In genomic region chr11:35995872-35996271, GRCh38 we compare ENCODE assay signal across 28 cellular contexts.
"Had no signal": no experiment of that assay in that cellular context is flagged by ENCODE, and none has a peak within 500 bp of the region (broad histone marks: within the 10 kb centered on the region; RNA-seq: fewer than 3 reads in every experiment).

No MANE protein-coding gene starts in this region.

- H3K9me3 ChIP-seq: suprapubic skin, testis, thoracic aorta, thyroid gland, transverse colon, upper lobe of left lung, upper lobe of right lung, uterus had no signal

- H3K27ac ChIP-seq: stomach, suprapubic skin, testis, thoracic aorta, thyroid gland, tibial artery, tibial nerve, transverse colon, upper lobe of left lung, upper lobe of right lung, uterus, vagina had no signal

- H3K36me3 ChIP-seq: stomach, suprapubic skin, thoracic aorta, thyroid gland, tibial artery, tibial nerve, transverse colon, upper lobe of left lung, upper lobe of right lung, uterus, vagina had no signal

- H3K27me3 Mint-ChIP-seq: type B pancreatic cell had no signal

- H3K9me3 Mint-ChIP-seq: stimulated activated effector memory CD8-positive, alpha-beta T cell treated with anti-CD3 and anti-CD28 coated beads, Interleukin-12 subunit alpha, Interleukin-12 subunit beta, amount 100 ng/mL, for 72 hours; stimulated activated memory B cell treated with anti-CD40 and anti-IgM and Interleukin-4, amounts not matched to agents 10 μg/mL and 1 μg/mL and 100 μg/mL, for 72 hours; stimulated activated naive CD8-positive, alpha-beta T cell treated with anti-CD3 and anti-CD28 coated beads, Interleukin-15, amount 100 ng/mL, for 72 hours had no signal

- DNase-seq: stimulated activated CD4-positive, alpha-beta T cell treated with anti-CD3 and anti-CD28 coated beads, Interleukin-2, amount 100 ng/mL, for 48 hours; stimulated activated CD4-positive, alpha-beta T cell treated with anti-CD3 and anti-CD28 coated beads, Interleukin-4, amount 100 ng/mL, for 1 hour; stimulated activated CD4-positive, alpha-beta T cell treated with anti-CD3 and anti-CD28 coated beads, Interleukin-4, amount 100 ng/mL, for 24 hours; stimulated activated CD4-positive, alpha-beta T cell treated with anti-CD3 and anti-CD28 coated beads, Interleukin-4, amount 100 ng/mL, for 4 hours; stimulated activated CD8-positive, alpha-beta memory T cell treated with anti-CD3 and anti-CD28 coated beads, Interleukin-4, amount 100 ng/mL, for 48 hours; stimulated activated naive B cell treated with anti-CD40 and anti-IgM and Interleukin-4, amounts not matched to agents 10 μg/mL and 1 μg/mL and 100 μg/mL, for 72 hours; stimulated activated naive CD4-positive, alpha-beta T cell; stimulated activated naive CD4-positive, alpha-beta T cell treated with Interleukin-2 at 50 U/mL for 16 hours; stimulated activated naive CD8-positive, alpha-beta T cell treated with anti-CD3 and anti-CD28 coated beads, Interleukin-15, amount 100 ng/mL, for 72 hours; stimulated activated naive CD8-positive, alpha-beta T cell treated with anti-CD3 and anti-CD28 coated beads, Interleukin-15, Interleukin-2, amounts not matched to agents 100 U/mL and 50 U/mL, for 24 hours; stomach; substantia nigra; testis; thyroid gland; tibial artery; transverse colon; trophoblast cell; upper lobe of left lung; upper lobe of right lung; uterus had no signal

- H3K36me3 Mint-ChIP-seq: stimulated activated effector memory CD8-positive, alpha-beta T cell treated with anti-CD3 and anti-CD28 coated beads, Interleukin-12 subunit alpha, Interleukin-12 subunit beta, amount 100 ng/mL, for 72 hours; stimulated activated memory B cell treated with anti-CD40 and anti-IgM and Interleukin-4, amounts not matched to agents 10 μg/mL and 1 μg/mL and 100 μg/mL, for 72 hours; stimulated activated naive B cell treated with anti-CD40 and anti-IgM and Interleukin-4, amounts not matched to agents 10 μg/mL and 1 μg/mL and 100 μg/mL, for 72 hours had no signal

- H3K4me3 ChIP-seq: stomach, suprapubic skin, testis, thoracic aorta, thyroid gland, tibial artery, tibial nerve, transverse colon, upper lobe of left lung, upper lobe of right lung, uterus, vagina had no signal

- H3K4me3 Mint-ChIP-seq: stimulated activated effector memory CD8-positive, alpha-beta T cell treated with anti-CD3 and anti-CD28 coated beads, Interleukin-12 subunit alpha, Interleukin-12 subunit beta, amount 100 ng/mL, for 72 hours; stimulated activated memory B cell treated with anti-CD40 and anti-IgM and Interleukin-4, amounts not matched to agents 10 μg/mL and 1 μg/mL and 100 μg/mL, for 72 hours; stimulated activated naive B cell treated with anti-CD40 and anti-IgM and Interleukin-4, amounts not matched to agents 10 μg/mL and 1 μg/mL and 100 μg/mL, for 72 hours; stimulated activated naive CD8-positive, alpha-beta T cell treated with anti-CD3 and anti-CD28 coated beads, Interleukin-15, amount 100 ng/mL, for 72 hours; stimulated activated naive CD8-positive, alpha-beta T cell treated with anti-CD3 and anti-CD28 coated beads, Interleukin-15, Interleukin-2, amounts not matched to agents 100 ng/mL and 50 ng/mL, for 24 hours; type B pancreatic cell had no signal

- H3K4me1 ChIP-seq: testis, thyroid gland, tibial artery, transverse colon, upper lobe of right lung, uterus, vagina had no signal

- H3K4me1 Mint-ChIP-seq: stimulated activated effector memory CD8-positive, alpha-beta T cell treated with anti-CD3 and anti-CD28 coated beads, Interleukin-12 subunit alpha, Interleukin-12 subunit beta, amount 100 ng/mL, for 72 hours; stimulated activated memory B cell treated with anti-CD40 and anti-IgM and Interleukin-4, amounts not matched to agents 10 μg/mL and 1 μg/mL and 100 μg/mL, for 72 hours had no signal

- H3K27ac Mint-ChIP-seq: stimulated activated effector memory CD8-positive, alpha-beta T cell treated with anti-CD3 and anti-CD28 coated beads, Interleukin-12 subunit alpha, Interleukin-12 subunit beta, amount 100 ng/mL, for 72 hours; stimulated activated memory B cell treated with anti-CD40 and anti-IgM and Interleukin-4, amounts not matched to agents 10 μg/mL and 1 μg/mL and 100 μg/mL, for 72 hours; stimulated activated naive B cell treated with anti-CD40 and anti-IgM and Interleukin-4, amounts not matched to agents 10 μg/mL and 1 μg/mL and 100 μg/mL, for 72 hours; stimulated activated naive CD8-positive, alpha-beta T cell treated with anti-CD3 and anti-CD28 coated beads, Interleukin-15, Interleukin-2, amounts not matched to agents 100 ng/mL and 50 ng/mL, for 24 hours; type B pancreatic cell had no signal

- H3K27me3 ChIP-seq: stomach, suprapubic skin, testis, thyroid gland, tibial artery, tibial nerve, transverse colon, upper lobe of left lung, upper lobe of right lung, uterus, vagina had no signal

- ATAC-seq: stimulated activated effector memory CD8-positive, alpha-beta T cell treated with anti-CD3 and anti-CD28 coated beads, Interleukin-12 subunit alpha, Interleukin-12 subunit beta, amount 100 ng/mL, for 72 hours; stimulated activated memory B cell treated with anti-CD40 and anti-IgM and Interleukin-4, amounts not matched to agents 10 μg/mL and 1 μg/mL and 100 μg/mL, for 72 hours; stimulated activated naive B cell treated with anti-CD40 and anti-IgM and Interleukin-4, amounts not matched to agents 10 μg/mL and 1 μg/mL and 100 μg/mL, for 72 hours; stimulated activated naive CD8-positive, alpha-beta T cell treated with anti-CD3 and anti-CD28 coated beads, Interleukin-15, amount 100 ng/mL, for 72 hours; stimulated activated naive CD8-positive, alpha-beta T cell treated with anti-CD3 and anti-CD28 coated beads, Interleukin-15, Interleukin-2, amounts not matched to agents 100 U/mL and 50 U/mL, for 24 hours; upper lobe of right lung had no signal
